Comparison of ENCODE assay signal across 8 cellular contexts in the genomic region with DNA sequence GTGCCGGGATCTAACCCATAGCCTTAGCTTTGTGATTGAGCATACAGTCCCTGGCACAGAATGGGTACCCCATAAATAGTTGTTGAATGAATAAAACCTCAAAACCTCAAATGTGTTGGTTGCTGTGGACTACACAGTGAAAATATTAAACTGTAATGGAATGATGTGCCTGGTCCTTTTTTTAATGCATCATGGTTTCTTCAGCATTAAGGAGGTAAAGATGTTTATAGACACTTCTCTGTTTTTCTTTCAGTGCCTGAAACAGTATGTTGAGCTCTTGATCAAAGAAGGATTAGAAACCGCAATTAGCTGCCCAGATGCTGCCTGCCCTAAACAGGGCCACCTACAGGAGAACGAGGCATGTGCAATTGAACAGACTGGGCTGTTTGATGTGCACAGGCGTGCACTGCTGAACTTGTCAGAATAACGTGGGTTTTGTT.
A peak's percentile ranks its signal among the peaks of the same experiment; 100 is the strongest.
DNase-seq lines count a peak whose midpoint lies in the region; ATAC-seq lines count a peak whose summit lies in the region.

No MANE protein-coding gene starts in this region.

- DNase-seq in DMS 273 (lab: John Stamatoyannopoulos, UW; ENCODE audit: unreplicated experiment) (peak; percentile 86), NCI-H748 treated with DMSO at 0.1 percent for 48 hours (lab: John Stamatoyannopoulos, UW) (peak; percentile 67), anterior cingulate cortex (lab: John Stamatoyannopoulos, UW) (peak in 30 of 58 donors; percentile 8 to 64 (median 35)), medulla oblongata (ENCODE audit: extremely low spot score) (peak; percentile 81), GF-D8 (lab: John Stamatoyannopoulos, UW) (no peak), SIG-M5 (lab: John Stamatoyannopoulos, UW) (no peak)
- DNase-seq in activated CD4-positive, CD25-positive, alpha-beta regulatory T cell (lab: John Stamatoyannopoulos, UW), result no peak

- ATAC-seq in GM21447 (IDR thresholded peaks at IDR 0.05; ENCODE audit: unreplicated experiment), result peak; percentile 78

Comparison
In these comparisons a context has a peak if more than half of its experiments do, and no peak if none do; other contexts are left out.
1. DNase-seq: peak in DMS 273 (single experiment), NCI-H748 treated with DMSO at 0.1 percent for 48 hours (single experiment), anterior cingulate cortex (30 of 58) and medulla oblongata (single experiment); none in activated CD4-positive, CD25-positive, alpha-beta regulatory T cell (0 of 4), GF-D8 (single experiment) and SIG-M5 (single experiment).